In the genomic region with DNA sequence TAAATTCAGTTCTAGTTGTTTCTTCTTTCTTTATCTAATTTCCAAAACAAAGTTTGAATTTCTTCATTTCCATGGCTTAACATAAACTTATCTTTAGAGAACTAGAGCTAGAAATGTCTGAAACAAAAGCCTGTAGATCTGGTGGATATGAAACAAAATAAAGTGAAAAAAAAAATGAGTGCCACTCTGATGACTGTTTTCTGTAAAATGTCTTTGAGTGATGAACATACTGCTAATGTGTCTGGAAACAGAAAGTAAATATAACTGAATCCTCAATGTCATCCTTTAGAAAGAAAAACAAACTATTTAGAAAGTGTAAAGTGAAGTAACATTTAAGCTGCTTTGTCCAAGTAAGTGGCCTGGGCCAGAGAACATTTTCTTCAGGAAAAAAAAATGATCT, we compare ENCODE assay signal across 17 cellular contexts.
A peak's percentile ranks its signal among the peaks of the same experiment; 100 is the strongest.
DNase-seq lines count a peak whose midpoint lies in the region; ATAC-seq and TF ChIP-seq lines count a peak whose summit lies in the region.
"Had no signal": no experiment of that assay in that cellular context is flagged by ENCODE, and none has a peak within 500 bp of the region (broad histone marks: within the 10 kb centered on the region; RNA-seq: fewer than 3 reads in every experiment).

No MANE protein-coding gene starts in this region.

- no peaks in the 10 kb centered on the region for H3K27me3 ChIP-seq in IMR-90 (ENCODE audit: control insufficient read depth, insufficient read depth, low read length)
- no peaks in the 10 kb centered on the region for H3K27me3 ChIP-seq in heart right ventricle
- H3K27me3 ChIP-seq: SJCRH30 had no signal

- POLR2A ChIA-PET in IMR-90 (lab: Charles Lee; ENCODE audit: unreplicated experiment) = interaction anchor here (0.6 kb wide), 1 partner anchor 102 kb away, joined by 3 read pairs; no protein-coding TSS in a partner anchor

- H3K4me3 ChIP-seq in IMR-90 (ENCODE audit: insufficient read depth, low read depth, low read length) (no peak overlapping the region), choroid plexus epithelial cell (ENCODE audit: low read depth, low read length) (no peak overlapping the region), heart right ventricle (no peak overlapping the region)
- H3K4me3 ChIP-seq: SJCRH30 had no signal

- H3K36me3 ChIP-seq in IMR-90 (ENCODE audit: control insufficient read depth, insufficient read depth, low read length) (no peaks in the 10 kb centered on the region), heart right ventricle (no peaks in the 10 kb centered on the region)
- H3K36me3 ChIP-seq: SJCRH30 had no signal

- in situ Hi-C loops in IMR-90 (cut with MboI; ENCODE audit: low sequenced_read_pairs) = no loop called here

- H2BK15ac ChIP-seq in IMR-90 (ENCODE audit: low read depth, low read length) = no peak overlapping the region

- H2BK120ac ChIP-seq in IMR-90 (ENCODE audit: low read depth, low read length) = no peak overlapping the region

- H2BK20ac ChIP-seq in IMR-90 (ENCODE audit: low read depth, low read length) = no peak overlapping the region

- no peak overlapping the region for H3K23ac ChIP-seq in IMR-90 (ENCODE audit: low read depth, low read length)

- H3K9me3 ChIP-seq in IMR-90 (ENCODE audit: control insufficient read depth, insufficient read depth, low read length) (no peaks in the 10 kb centered on the region), heart right ventricle (peaks cover 0 to 6% (median 0%) of the 10 kb centered on the region in 11 donors)
- H3K9me3 ChIP-seq: SJCRH30 had no signal

- BruUV-seq in IMR-90 (replicated peaks; lab: Mats Ljungman, UMichigan) = no TSS peak

- H3K56ac ChIP-seq in IMR-90 (ENCODE audit: extremely low read depth, insufficient read depth, low read length) = no peak overlapping the region

- H3K9ac ChIP-seq in IMR-90 (ENCODE audit: low read depth, low read length) = no peak overlapping the region

- TF ChIP-seq POLR2A in IMR-90 (IDR thresholded peaks at IDR 0.05; ENCODE audit: low read depth, low read length) = no peak

- dilution Hi-C loops in IMR-90 (cut with HindIII; ENCODE audit: low sequenced_read_pairs, unreplicated experiment) = no loop called here

- CTCF ChIA-PET in IMR-90 (lab: Yijun Ruan, JAX) = no interaction called here

- no peak overlapping the region for H3K4me2 ChIP-seq in IMR-90 (ENCODE audit: low read depth, low read length)

- ATAC-seq in IMR-90 (ENCODE audit: low read depth) = peak; percentile 53; the same call in 1 of the 2 replicates
- ATAC-seq in heart right ventricle = no peak
- ATAC-seq in activated CD4-positive, CD25-positive, alpha-beta regulatory T cell treated with anti-CD3 and anti-CD28 coated beads, Interleukin-2, amount 50 U/mL, for 24 hours = no peak
- no peak for ATAC-seq in HG03097 (IDR thresholded peaks at IDR 0.05; ENCODE audit: low FRiP score, unreplicated experiment)

- H4K8ac ChIP-seq in IMR-90 (ENCODE audit: low read depth in 2 of 2, low read length in 2 of 2) = no peak overlapping the region

- H3K4me1 ChIP-seq in IMR-90 (ENCODE audit: control insufficient read depth, insufficient read depth, low read length) (no peaks in the 10 kb centered on the region), heart right ventricle (no peaks in the 10 kb centered on the region)

- no peak overlapping the region for H4K5ac ChIP-seq in IMR-90 (ENCODE audit: low read depth, low read length)

- H2AFZ ChIP-seq in IMR-90 (replicated peaks; ENCODE audit: low read length, poor library complexity) = no peak overlapping the region

- H3K79me1 ChIP-seq in IMR-90 (ENCODE audit: low read depth in 1 of 2, low read length in 2 of 2) = no peaks in the 10 kb centered on the region

- H4K20me1 ChIP-seq in IMR-90 (ENCODE audit: insufficient read depth, low read length) = no peaks in the 10 kb centered on the region

- H3K14ac ChIP-seq in IMR-90 (replicated peaks; ENCODE audit: low read depth, low read length) = no peak overlapping the region

- H3K4ac ChIP-seq in IMR-90 (ENCODE audit: low read depth, low read length) = no peak overlapping the region

- no peaks in the 10 kb centered on the region for H3K9me1 ChIP-seq in IMR-90 (ENCODE audit: insufficient read depth, low read length)

- no peak overlapping the region for H3K18ac ChIP-seq in IMR-90 (ENCODE audit: low read depth, low read length)

- no peak overlapping the region for H2AK5ac ChIP-seq in IMR-90 (ENCODE audit: low read depth, low read length)

- no peak overlapping the region for H2AK9ac ChIP-seq in IMR-90 (replicated peaks; ENCODE audit: low read depth, low read length, poor library complexity)

- H3K27ac ChIP-seq in IMR-90 (ENCODE audit: insufficient read depth, low read length) (no peak overlapping the region), heart right ventricle (no peak overlapping the region)
- H3K27ac ChIP-seq: RWPE1, SJCRH30 had no signal

- intact Hi-C loops in IMR-90 (cut with micrococcal nuclease) = no loop called here
- intact Hi-C loops in heart right ventricle (cut with DNase I) = no loop called here

- DNase-seq in IMR-90 = peak; percentile 36
- DNase-seq in choroid plexus epithelial cell (ENCODE audit: low read depth) = peak; percentile 33
- peak; percentile 46 for DNase-seq in iris pigment epithelial cell (ENCODE audit: low read depth)
- no peak for DNase-seq in DMS114 treated with DMSO at 0.1 percent for 48 hours (lab: John Stamatoyannopoulos, UW; ENCODE audit: unreplicated experiment)
- DNase-seq in heart right ventricle = no peak
- DNase-seq: C1 segment of cervical spinal cord, HFFc6, KG1, MM.1S, NCI-H1105, NCI-H1694 treated with DMSO at 0.1 percent for 48 hours, NCI-H345, NCI-H526 treated with DMSO at 0.1 percent for 48 hours, SJCRH30 had no signal

- H2BK5ac ChIP-seq in IMR-90 (ENCODE audit: low read depth, low read length, poor library complexity, severe bottlenecking) = peak overlapping the region; percentile 8

- no peak overlapping the region for H4K91ac ChIP-seq in IMR-90 (ENCODE audit: insufficient read depth, low read depth, low read length)

- no peak for TF ChIP-seq RAD21 in IMR-90 (IDR thresholded peaks at IDR 0.05; ENCODE audit: low read length)

- TF ChIP-seq CTCF in IMR-90 (conservative IDR thresholded peaks at IDR 0.05; ENCODE audit: low read depth, low read length) = no peak
- no peak for TF ChIP-seq CTCF in choroid plexus epithelial cell (conservative IDR thresholded peaks at IDR 0.05; ENCODE audit: low read depth, low read length)
- TF ChIP-seq CTCF in heart right ventricle (IDR thresholded peaks at IDR 0.05) = no peak

TF ChIP-seq in IMR-90, 13 proteins besides CTCF, POLR2A, EP300 and RAD21:
- TF ChIP-seq SMC3 (IDR thresholded peaks at IDR 0.05; ENCODE audit: low read depth, low read length) (no peak), CHD1 (IDR thresholded peaks at IDR 0.05; ENCODE audit: low read depth, low read length) (no peak), RFX5 (IDR thresholded peaks at IDR 0.05; ENCODE audit: low read depth, low read length) (no peak), BHLHE40 (IDR thresholded peaks at IDR 0.05; ENCODE audit: low read depth, low read length) (no peak), MXI1 (IDR thresholded peaks at IDR 0.05; ENCODE audit: borderline replicate concordance, low read depth, low read length) (no peak), MAFK (IDR thresholded peaks at IDR 0.05; ENCODE audit: low read depth, low read length) (no peak), CEBPB (IDR thresholded peaks at IDR 0.05; ENCODE audit: low read depth, low read length) (no peak), MAZ (IDR thresholded peaks at IDR 0.05; ENCODE audit: borderline replicate concordance, low read depth, low read length) (no peak), FOS (IDR thresholded peaks at IDR 0.05; ENCODE audit: low read depth, low read length) (no peak)
TF ChIP-seq in IMR-90: peak in this region for 0.

Comparison
In these comparisons a context has a peak if more than half of its experiments do, and no peak if none do; other contexts are left out.
1. DNase-seq: peak in IMR-90 (single experiment), choroid plexus epithelial cell (single experiment) and iris pigment epithelial cell (single experiment); none in DMS114 treated with DMSO at 0.1 percent for 48 hours (single experiment) and heart right ventricle (0 of 2).